Comparison of ENCODE assay signal across 3 cellular contexts in genomic region chr7:75628055-75628454, GRCh38.
TF ChIP-seq lines count a peak whose summit lies in the region.

No MANE protein-coding gene starts in this region.

TF ChIP-seq in A549, 52 proteins besides CTCF, POLR2A, EP300 and RAD21 (continued from another document):
- TF ChIP-seq FOSL2 (IDR thresholded peaks at IDR 0.05) = no peak
- TF ChIP-seq FOSL2 (CRISPR knock-in tag; IDR thresholded peaks at IDR 0.05) = peak; percentile 85
- TF ChIP-seq TFCP2L1 (CRISPR knock-in tag; IDR thresholded peaks at IDR 0.05) = no peak
- no peak for TF ChIP-seq SMC3 (IDR thresholded peaks at IDR 0.05)
- no peak for TF ChIP-seq NFE2L2 (conservative IDR thresholded peaks at IDR 0.05; ENCODE audit: low read length)
- TF ChIP-seq KDM1A (IDR thresholded peaks at IDR 0.05; ENCODE audit: low read depth) = peak; percentile 60; the same call in 1 of the 2 replicates

TF ChIP-seq in HEK293, 187 proteins besides CTCF, POLR2A, EP300 and RAD21 (continued from another document and continues in another):
- TF ChIP-seq PRDM6 (tag by site-specific recombination; IDR thresholded peaks at IDR 0.05) (no peak), ZNF391 (tag by site-specific recombination; IDR thresholded peaks at IDR 0.05; ENCODE audit: borderline replicate concordance, low read depth) (no peak), ZNF785 (tag by site-specific recombination; IDR thresholded peaks at IDR 0.05) (no peak), ZNF18 (tag by site-specific recombination; IDR thresholded peaks at IDR 0.05) (no peak), ZNF701 (tag by site-specific recombination; IDR thresholded peaks at IDR 0.05) (no peak), ZNF138 (tag by site-specific recombination; IDR thresholded peaks at IDR 0.05; ENCODE audit: borderline replicate concordance) (no peak), ZNF416 (tag by site-specific recombination; IDR thresholded peaks at IDR 0.05) (no peak), ZNF292 (tag by site-specific recombination; IDR thresholded peaks at IDR 0.05; ENCODE audit: borderline replicate concordance, low read depth) (no peak), KLF16 (tag by site-specific recombination; IDR thresholded peaks at IDR 0.05) (no peak), ZNF645 (tag by site-specific recombination; IDR thresholded peaks at IDR 0.05) (no peak), ZNF776 (tag by site-specific recombination; IDR thresholded peaks at IDR 0.05; ENCODE audit: borderline replicate concordance) (no peak), PBX3 (CRISPR knock-in tag; IDR thresholded peaks at IDR 0.05) (no peak), ZNF560 (tag by site-specific recombination; IDR thresholded peaks at IDR 0.05; ENCODE audit: borderline replicate concordance) (no peak), ZNF280D (tag by site-specific recombination; IDR thresholded peaks at IDR 0.05) (0 out of 2 replicates have a peak, but pooled peaks have one; percentile 19), ZBTB6 (tag by site-specific recombination; IDR thresholded peaks at IDR 0.05) (no peak), ZNF707 (tag by site-specific recombination; IDR thresholded peaks at IDR 0.05) (peak; percentile 84)

TF ChIP-seq in K562, 482 proteins besides CTCF, POLR2A, EP300 and RAD21 (continued from another document and continues in another):
- TF ChIP-seq ZNF407 (IDR thresholded peaks at IDR 0.05; ENCODE audit: low read depth) (no peak), ZNF133 (CRISPR knock-in tag; IDR thresholded peaks at IDR 0.05) (no peak), PYGO2 (tag; IDR thresholded peaks at IDR 0.05) (no peak), HES1 (IDR thresholded peaks at IDR 0.05; ENCODE audit: low read depth) (no peak), ATF1 (CRISPR knock-in tag; IDR thresholded peaks at IDR 0.05) (no peak), ATF1 (tag; IDR thresholded peaks at IDR 0.05) (no peak), SNAPC5 (CRISPR knock-in tag; IDR thresholded peaks at IDR 0.05) (no peak), HDAC6 (IDR thresholded peaks at IDR 0.05; ENCODE audit: low read depth, low read length) (no peak), JUND (IDR thresholded peaks at IDR 0.05; ENCODE audit: borderline replicate concordance, low read depth, low read length) (peak; percentile 47; the same call in 1 of the 2 replicates), JUND (tag; IDR thresholded peaks at IDR 0.05; ENCODE audit: borderline replicate concordance, low read depth, low read length) (peak; percentile 81; the same call in 2 of the 3 replicates), PHF20 (IDR thresholded peaks at IDR 0.05; ENCODE audit: partially characterized antibody) (peak; percentile 44), SMARCB1 (IDR thresholded peaks at IDR 0.05; ENCODE audit: insufficient read length, low read depth) (no peak), PRPF4 (IDR thresholded peaks at IDR 0.05; ENCODE audit: insufficient read depth, low read depth, low read length, poor library complexity, severe bottlenecking) (no peak), RERE (CRISPR knock-in tag; IDR thresholded peaks at IDR 0.05; ENCODE audit: borderline replicate concordance) (no peak), PHF21A (IDR thresholded peaks at IDR 0.05; ENCODE audit: borderline replicate concordance, low read depth) (no peak), ZNF316 (IDR thresholded peaks at IDR 0.05) (no peak), NONO (IDR thresholded peaks at IDR 0.05; ENCODE audit: low read depth in 2 of 2, low read length in 1 of 2) (no peak), RCOR1 (IDR thresholded peaks at IDR 0.05; ENCODE audit: borderline replicate concordance in 1 of 2, low read depth in 2 of 2, low read length in 2 of 2) (0 out of 4 replicates have a peak, but pooled peaks of 1 of the 2 experiments have one; percentile 24), MECOM (CRISPR knock-in tag; IDR thresholded peaks at IDR 0.05) (peak; percentile 67; the same call in 1 of the 2 replicates), CHD4 (IDR thresholded peaks at IDR 0.05; ENCODE audit: insufficient read depth, insufficient replicate concordance, low read depth, low read length, poor library complexity, severe bottlenecking) (peak; percentile 69), FOSL1 (tag; conservative IDR thresholded peaks at IDR 0.05) (peak; percentile 62), ETV1 (tag; conservative IDR thresholded peaks at IDR 0.05; ENCODE audit: low read depth) (0 out of 2 replicates have a peak, but pooled peaks have one; percentile 34), ZZZ3 (IDR thresholded peaks at IDR 0.05) (no peak), SMAD4 (CRISPR knock-in tag; conservative IDR thresholded peaks at IDR 0.05) (no peak), SRF (CRISPR knock-in tag; IDR thresholded peaks at IDR 0.05) (no peak), HMG20A (CRISPR knock-in tag; conservative IDR thresholded peaks at IDR 0.05) (no peak), ZNF280A (IDR thresholded peaks at IDR 0.05; ENCODE audit: low read depth, partially characterized antibody) (peak; percentile 91), ZNF324 (CRISPR knock-in tag; IDR thresholded peaks at IDR 0.05) (no peak), FOXK1 (CRISPR knock-in tag; IDR thresholded peaks at IDR 0.05; ENCODE audit: borderline replicate concordance) (no peak), HMGN3 (IDR thresholded peaks at IDR 0.05; ENCODE audit: borderline replicate concordance, extremely low read depth, insufficient read length, low read depth, low read length) (no peak), AFF1 (IDR thresholded peaks at IDR 0.05; ENCODE audit: low read depth in 1 of 2, partially characterized antibody in 2 of 2) (no peak)
